In genomic region chr16:85173981-85174751, GRCh38 we compare ENCODE assay signal across 9 cellular contexts.
A peak's percentile ranks its signal among the peaks of the same experiment; 100 is the strongest.
DNase-seq lines count a peak whose midpoint lies in the region; ATAC-seq and TF ChIP-seq lines count a peak whose summit lies in the region.
"Had no signal": no experiment of that assay in that cellular context is flagged by ENCODE, and none has a peak within 500 bp of the region (broad histone marks: within the 10 kb centered on the region; RNA-seq: fewer than 3 reads in every experiment).

No MANE protein-coding gene starts in this region.

- no peaks in the 10 kb centered on the region for H3K9me3 Mint-ChIP-seq in naive thymus-derived CD8-positive, alpha-beta T cell
- H3K9me3 Mint-ChIP-seq: activated naive CD8-positive, alpha-beta T cell treated with anti-CD3 and anti-CD28 coated beads, Interleukin-2, amount 10 ng/mL, durations not matched to agents 7 days and 5 days had no signal

- peaks cover 27 to 83% (median 66%) of the 10 kb centered on the region in 5 donors for H3K27me3 Mint-ChIP-seq in naive thymus-derived CD8-positive, alpha-beta T cell

- no peak for ATAC-seq in naive thymus-derived CD8-positive, alpha-beta T cell
- ATAC-seq in esophagus mucosa (no peak), HG02852 (IDR thresholded peaks at IDR 0.05; ENCODE audit: unreplicated experiment) (no peak)

- H3K4me3 ChIP-seq in retinal pigment epithelial cell (ENCODE audit: low read length) = peak overlapping the region; percentile 5

- H3K4me3 Mint-ChIP-seq in naive thymus-derived CD8-positive, alpha-beta T cell = no peak overlapping the region
- H3K4me3 Mint-ChIP-seq: activated naive CD8-positive, alpha-beta T cell treated with anti-CD3 and anti-CD28 coated beads, Interleukin-2, amount 10 ng/mL, durations not matched to agents 7 days and 5 days had no signal

- DNase-seq in GM04503 (ENCODE audit: low read depth) (peak; percentile 70), fibroblast of peridontal ligament (ENCODE audit: extremely low read depth) (peak; percentile 64), retinal pigment epithelial cell (ENCODE audit: low read depth) (no peak)
- no peak for DNase-seq in naive thymus-derived CD8-positive, alpha-beta T cell
- no peak for DNase-seq in stimulated activated CD4-positive, alpha-beta T cell treated with anti-CD3 and anti-CD28 coated beads, Interleukin-1b, Interleukin-23, amount 100 ng/mL, for 48 hours
- DNase-seq: activated naive CD8-positive, alpha-beta T cell treated with anti-CD3 and anti-CD28 coated beads, Interleukin-2, amount 10 ng/mL, durations not matched to agents 7 days and 5 days had no signal

- no peak for TF ChIP-seq CTCF in retinal pigment epithelial cell (conservative IDR thresholded peaks at IDR 0.05; ENCODE audit: low read depth, low read length)

- POLR2A ChIA-PET in naive thymus-derived CD8-positive, alpha-beta T cell (lab: Charles Lee) = no interaction called here

- H3K4me1 Mint-ChIP-seq in naive thymus-derived CD8-positive, alpha-beta T cell = peaks cover 4 to 9% (median 4%) of the 10 kb centered on the region in 4 donors
- H3K4me1 Mint-ChIP-seq: activated naive CD8-positive, alpha-beta T cell treated with anti-CD3 and anti-CD28 coated beads, Interleukin-2, amount 10 ng/mL, durations not matched to agents 7 days and 5 days had no signal

- H3K36me3 Mint-ChIP-seq in naive thymus-derived CD8-positive, alpha-beta T cell = peaks cover 0 to 3% (median 0%) of the 10 kb centered on the region in 3 donors
- H3K36me3 Mint-ChIP-seq: activated naive CD8-positive, alpha-beta T cell treated with anti-CD3 and anti-CD28 coated beads, Interleukin-2, amount 10 ng/mL, durations not matched to agents 7 days and 5 days had no signal

- H3K27ac Mint-ChIP-seq in naive thymus-derived CD8-positive, alpha-beta T cell = peak overlapping the region in 1 of 10 donors; percentile 65
- H3K27ac Mint-ChIP-seq: activated naive CD8-positive, alpha-beta T cell treated with anti-CD3 and anti-CD28 coated beads, Interleukin-2, amount 10 ng/mL, durations not matched to agents 7 days and 5 days had no signal

TF ChIP-seq in PFSK-1, 5 proteins besides CTCF, POLR2A, EP300 and RAD21:
- peak; percentile 64 for TF ChIP-seq POLR2AphosphoS5 (IDR thresholded peaks at IDR 0.05; ENCODE audit: low read depth, low read length)
- TF ChIP-seq SIN3A (IDR thresholded peaks at IDR 0.05; ENCODE audit: borderline replicate concordance, insufficient read depth, low read length) = peak; percentile 87; the same call in 1 of the 2 replicates
- peak; percentile 69; the same call in 1 of the 2 replicates for TF ChIP-seq TAF1 (IDR thresholded peaks at IDR 0.05; ENCODE audit: borderline replicate concordance, insufficient read depth, low read length)
- TF ChIP-seq FOXP2 (optimal IDR thresholded peaks at IDR 0.05; ENCODE audit: borderline replicate concordance, extremely low read depth, extremely low read length, insufficient read depth) = no peak
- TF ChIP-seq, protein P1, sequence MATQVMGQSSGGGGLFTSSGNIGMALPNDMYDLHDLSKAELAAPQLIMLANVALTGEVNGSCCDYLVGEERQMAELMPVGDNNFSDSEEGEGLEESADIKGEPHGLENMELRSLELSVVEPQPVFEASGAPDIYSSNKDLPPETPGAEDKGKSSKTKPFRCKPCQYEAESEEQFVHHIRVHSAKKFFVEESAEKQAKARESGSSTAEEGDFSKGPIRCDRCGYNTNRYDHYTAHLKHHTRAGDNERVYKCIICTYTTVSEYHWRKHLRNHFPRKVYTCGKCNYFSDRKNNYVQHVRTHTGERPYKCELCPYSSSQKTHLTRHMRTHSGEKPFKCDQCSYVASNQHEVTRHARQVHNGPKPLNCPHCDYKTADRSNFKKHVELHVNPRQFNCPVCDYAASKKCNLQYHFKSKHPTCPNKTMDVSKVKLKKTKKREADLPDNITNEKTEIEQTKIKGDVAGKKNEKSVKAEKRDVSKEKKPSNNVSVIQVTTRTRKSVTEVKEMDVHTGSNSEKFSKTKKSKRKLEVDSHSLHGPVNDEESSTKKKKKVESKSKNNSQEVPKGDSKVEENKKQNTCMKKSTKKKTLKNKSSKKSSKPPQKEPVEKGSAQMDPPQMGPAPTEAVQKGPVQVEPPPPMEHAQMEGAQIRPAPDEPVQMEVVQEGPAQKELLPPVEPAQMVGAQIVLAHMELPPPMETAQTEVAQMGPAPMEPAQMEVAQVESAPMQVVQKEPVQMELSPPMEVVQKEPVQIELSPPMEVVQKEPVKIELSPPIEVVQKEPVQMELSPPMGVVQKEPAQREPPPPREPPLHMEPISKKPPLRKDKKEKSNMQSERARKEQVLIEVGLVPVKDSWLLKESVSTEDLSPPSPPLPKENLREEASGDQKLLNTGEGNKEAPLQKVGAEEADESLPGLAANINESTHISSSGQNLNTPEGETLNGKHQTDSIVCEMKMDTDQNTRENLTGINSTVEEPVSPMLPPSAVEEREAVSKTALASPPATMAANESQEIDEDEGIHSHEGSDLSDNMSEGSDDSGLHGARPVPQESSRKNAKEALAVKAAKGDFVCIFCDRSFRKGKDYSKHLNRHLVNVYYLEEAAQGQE (IDR thresholded peaks at IDR 0.05; ENCODE audit: insufficient read depth in 1 of 2, low read depth in 2 of 2, low read length in 2 of 2) = peak in 1 of 2 experiments; percentile 53; a peak in 1 of 4 replicates

Comparison
In these comparisons a context has a peak if more than half of its experiments do, and no peak if none do; other contexts are left out.
1. DNase-seq: peak in GM04503 (single experiment) and fibroblast of peridontal ligament (single experiment); none in retinal pigment epithelial cell (single experiment), naive thymus-derived CD8-positive, alpha-beta T cell (0 of 10) and stimulated activated CD4-positive, alpha-beta T cell treated with anti-CD3 and anti-CD28 coated beads, Interleukin-1b, Interleukin-23, amount 100 ng/mL, for 48 hours (single experiment).